Comparison of ENCODE assay signal across 1 cellular context in the genomic region with DNA sequence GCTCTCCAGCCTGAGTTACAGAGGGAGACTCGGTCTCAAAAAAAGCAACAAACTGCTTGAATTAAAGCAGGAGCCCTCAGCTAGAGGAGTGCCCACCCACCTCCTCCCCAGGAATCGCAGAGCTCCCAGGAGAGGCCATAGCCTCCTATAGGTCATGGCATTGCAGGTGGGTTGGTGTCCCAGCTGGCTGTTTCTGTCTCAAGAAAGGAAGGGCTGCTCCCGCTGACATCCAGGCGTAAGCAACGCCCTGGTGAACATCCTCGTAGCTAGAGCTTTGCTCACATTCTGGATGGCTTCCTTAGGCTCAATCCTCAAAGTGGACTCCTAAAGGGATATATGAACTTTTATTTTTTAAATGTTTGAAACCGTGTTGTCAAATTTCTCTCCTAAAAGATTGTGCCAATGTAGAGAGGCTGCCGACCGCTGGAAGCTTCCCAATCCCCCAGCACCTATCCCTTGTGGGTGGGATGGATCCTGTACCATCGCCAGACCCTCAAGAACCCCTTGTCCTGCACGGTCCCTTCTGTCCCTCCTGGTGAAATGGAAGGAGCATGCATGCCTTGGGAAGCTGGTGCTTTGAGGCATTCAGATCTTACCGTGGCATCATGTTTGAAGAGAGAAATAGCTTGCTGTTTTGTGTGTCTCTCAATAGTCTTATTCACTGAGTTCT.
TF ChIP-seq lines count a peak whose summit lies in the region.

No MANE protein-coding gene starts in this region.

TF ChIP-seq in HepG2, 621 proteins besides CTCF, POLR2A, EP300 and RAD21:
- TF ChIP-seq ZBTB7B (CRISPR knock-in tag; IDR thresholded peaks at IDR 0.05), result no peak
- TF ChIP-seq, protein P1, sequence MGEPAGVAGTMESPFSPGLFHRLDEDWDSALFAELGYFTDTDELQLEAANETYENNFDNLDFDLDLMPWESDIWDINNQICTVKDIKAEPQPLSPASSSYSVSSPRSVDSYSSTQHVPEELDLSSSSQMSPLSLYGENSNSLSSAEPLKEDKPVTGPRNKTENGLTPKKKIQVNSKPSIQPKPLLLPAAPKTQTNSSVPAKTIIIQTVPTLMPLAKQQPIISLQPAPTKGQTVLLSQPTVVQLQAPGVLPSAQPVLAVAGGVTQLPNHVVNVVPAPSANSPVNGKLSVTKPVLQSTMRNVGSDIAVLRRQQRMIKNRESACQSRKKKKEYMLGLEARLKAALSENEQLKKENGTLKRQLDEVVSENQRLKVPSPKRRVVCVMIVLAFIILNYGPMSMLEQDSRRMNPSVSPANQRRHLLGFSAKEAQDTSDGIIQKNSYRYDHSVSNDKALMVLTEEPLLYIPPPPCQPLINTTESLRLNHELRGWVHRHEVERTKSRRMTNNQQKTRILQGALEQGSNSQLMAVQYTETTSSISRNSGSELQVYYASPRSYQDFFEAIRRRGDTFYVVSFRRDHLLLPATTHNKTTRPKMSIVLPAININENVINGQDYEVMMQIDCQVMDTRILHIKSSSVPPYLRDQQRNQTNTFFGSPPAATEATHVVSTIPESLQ (CRISPR knock-in tag; conservative IDR thresholded peaks at IDR 0.05), result no peak
- TF ChIP-seq KDM4B (CRISPR knock-in tag; IDR thresholded peaks at IDR 0.05), result no peak
- TF ChIP-seq, protein P2, sequence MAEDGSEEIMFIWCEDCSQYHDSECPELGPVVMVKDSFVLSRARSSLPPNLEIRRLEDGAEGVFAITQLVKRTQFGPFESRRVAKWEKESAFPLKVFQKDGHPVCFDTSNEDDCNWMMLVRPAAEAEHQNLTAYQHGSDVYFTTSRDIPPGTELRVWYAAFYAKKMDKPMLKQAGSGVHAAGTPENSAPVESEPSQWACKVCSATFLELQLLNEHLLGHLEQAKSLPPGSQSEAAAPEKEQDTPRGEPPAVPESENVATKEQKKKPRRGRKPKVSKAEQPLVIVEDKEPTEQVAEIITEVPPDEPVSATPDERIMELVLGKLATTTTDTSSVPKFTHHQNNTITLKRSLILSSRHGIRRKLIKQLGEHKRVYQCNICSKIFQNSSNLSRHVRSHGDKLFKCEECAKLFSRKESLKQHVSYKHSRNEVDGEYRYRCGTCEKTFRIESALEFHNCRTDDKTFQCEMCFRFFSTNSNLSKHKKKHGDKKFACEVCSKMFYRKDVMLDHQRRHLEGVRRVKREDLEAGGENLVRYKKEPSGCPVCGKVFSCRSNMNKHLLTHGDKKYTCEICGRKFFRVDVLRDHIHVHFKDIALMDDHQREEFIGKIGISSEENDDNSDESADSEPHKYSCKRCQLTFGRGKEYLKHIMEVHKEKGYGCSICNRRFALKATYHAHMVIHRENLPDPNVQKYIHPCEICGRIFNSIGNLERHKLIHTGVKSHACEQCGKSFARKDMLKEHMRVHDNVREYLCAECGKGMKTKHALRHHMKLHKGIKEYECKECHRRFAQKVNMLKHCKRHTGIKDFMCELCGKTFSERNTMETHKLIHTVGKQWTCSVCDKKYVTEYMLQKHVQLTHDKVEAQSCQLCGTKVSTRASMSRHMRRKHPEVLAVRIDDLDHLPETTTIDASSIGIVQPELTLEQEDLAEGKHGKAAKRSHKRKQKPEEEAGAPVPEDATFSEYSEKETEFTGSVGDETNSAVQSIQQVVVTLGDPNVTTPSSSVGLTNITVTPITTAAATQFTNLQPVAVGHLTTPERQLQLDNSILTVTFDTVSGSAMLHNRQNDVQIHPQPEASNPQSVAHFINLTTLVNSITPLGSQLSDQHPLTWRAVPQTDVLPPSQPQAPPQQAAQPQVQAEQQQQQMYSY (CRISPR knock-in tag; IDR thresholded peaks at IDR 0.05), result no peak
- TF ChIP-seq ZNF10 (CRISPR knock-in tag; IDR thresholded peaks at IDR 0.05; ENCODE audit: borderline replicate concordance, low read depth), result no peak
- TF ChIP-seq SOX6 (IDR thresholded peaks at IDR 0.05), result no peak
- TF ChIP-seq SOX6 (CRISPR knock-in tag; IDR thresholded peaks at IDR 0.05), result no peak
- TF ChIP-seq, protein P3, sequence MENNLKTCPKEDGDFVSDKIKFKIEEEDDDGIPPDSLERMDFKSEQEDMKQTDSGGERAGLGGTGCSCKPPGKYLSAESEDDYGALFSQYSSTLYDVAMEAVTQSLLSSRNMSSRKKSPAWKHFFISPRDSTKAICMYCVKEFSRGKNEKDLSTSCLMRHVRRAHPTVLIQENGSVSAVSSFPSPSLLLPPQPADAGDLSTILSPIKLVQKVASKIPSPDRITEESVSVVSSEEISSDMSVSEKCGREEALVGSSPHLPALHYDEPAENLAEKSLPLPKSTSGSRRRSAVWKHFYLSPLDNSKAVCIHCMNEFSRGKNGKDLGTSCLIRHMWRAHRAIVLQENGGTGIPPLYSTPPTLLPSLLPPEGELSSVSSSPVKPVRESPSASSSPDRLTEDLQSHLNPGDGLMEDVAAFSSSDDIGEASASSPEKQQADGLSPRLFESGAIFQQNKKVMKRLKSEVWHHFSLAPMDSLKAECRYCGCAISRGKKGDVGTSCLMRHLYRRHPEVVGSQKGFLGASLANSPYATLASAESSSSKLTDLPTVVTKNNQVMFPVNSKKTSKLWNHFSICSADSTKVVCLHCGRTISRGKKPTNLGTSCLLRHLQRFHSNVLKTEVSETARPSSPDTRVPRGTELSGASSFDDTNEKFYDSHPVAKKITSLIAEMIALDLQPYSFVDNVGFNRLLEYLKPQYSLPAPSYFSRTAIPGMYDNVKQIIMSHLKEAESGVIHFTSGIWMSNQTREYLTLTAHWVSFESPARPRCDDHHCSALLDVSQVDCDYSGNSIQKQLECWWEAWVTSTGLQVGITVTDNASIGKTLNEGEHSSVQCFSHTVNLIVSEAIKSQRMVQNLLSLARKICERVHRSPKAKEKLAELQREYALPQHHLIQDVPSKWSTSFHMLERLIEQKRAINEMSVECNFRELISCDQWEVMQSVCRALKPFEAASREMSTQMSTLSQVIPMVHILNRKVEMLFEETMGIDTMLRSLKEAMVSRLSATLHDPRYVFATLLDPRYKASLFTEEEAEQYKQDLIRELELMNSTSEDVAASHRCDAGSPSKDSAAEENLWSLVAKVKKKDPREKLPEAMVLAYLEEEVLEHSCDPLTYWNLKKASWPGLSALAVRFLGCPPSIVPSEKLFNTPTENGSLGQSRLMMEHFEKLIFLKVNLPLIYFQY (CRISPR knock-in tag; IDR thresholded peaks at IDR 0.05; ENCODE audit: borderline replicate concordance), result no peak
- no peak for TF ChIP-seq ZNF839 (CRISPR knock-in tag; IDR thresholded peaks at IDR 0.05; ENCODE audit: borderline replicate concordance)
- TF ChIP-seq REL (CRISPR knock-in tag; conservative IDR thresholded peaks at IDR 0.05), result no peak
- no peak for TF ChIP-seq HDAC2 (CRISPR knock-in tag; IDR thresholded peaks at IDR 0.05)
- TF ChIP-seq ZZZ3 (CRISPR knock-in tag; IDR thresholded peaks at IDR 0.05; ENCODE audit: borderline replicate concordance), result no peak
- TF ChIP-seq HNF4G (IDR thresholded peaks at IDR 0.05; ENCODE audit: borderline replicate concordance, low read depth, low read length), result no peak
- no peak for TF ChIP-seq HNF4G (CRISPR knock-in tag; IDR thresholded peaks at IDR 0.05; ENCODE audit: borderline replicate concordance, low read depth)
- TF ChIP-seq TCF7L2 (IDR thresholded peaks at IDR 0.05; ENCODE audit: low read depth, low read length), result no peak
TF ChIP-seq in HepG2: peak in this region for 0.
